ENCODE assay signal across 33 cellular contexts in genomic region chr1:227718932-227719331, GRCh38. TPM values are rescaled to one million over a fixed set of nuclear protein-coding genes. Genes with fewer than 3 reads are reported as not detected.
DNase-seq lines count a peak whose midpoint lies in the region; ATAC-seq, FAIRE-seq and TF ChIP-seq lines count a peak whose summit lies in the region.
"Had no signal": no experiment of that assay in that cellular context is flagged by ENCODE, and none has a peak within 500 bp of the region (broad histone marks: within the 10 kb centered on the region; RNA-seq: fewer than 3 reads in every experiment).

No MANE protein-coding gene starts in this region.

- POLR2A ChIA-PET in HEK293 (lab: Yijun Ruan, JAX) = no interaction called here
- POLR2A ChIA-PET in K562 (lab: Yijun Ruan, JAX) = no interaction called here

- in situ Hi-C loops in K562 (cut with MboI) = no loop called here

- H3K27ac ChIP-seq in HEK293 (ENCODE audit: extremely low read depth, low read depth, low read length) = no peak overlapping the region
- no peak overlapping the region for H3K27ac ChIP-seq in K562 (ENCODE audit: extremely low read depth, low read depth, low read length)
- no peak overlapping the region for H3K27ac ChIP-seq in esophagus muscularis mucosa (replicated peaks in 1 of 4)
- H3K27ac ChIP-seq: 22Rv1; A549; BLaER1; BLaER1 treated with 17β-estradiol and CSF1 and Interleukin-3, amounts not matched to agents 10 nM and 100 nM; C4-2B had no signal

- TF ChIP-seq CTCF in HEK293 (tag by site-specific recombination; IDR thresholded peaks at IDR 0.05) (no peak), K562 (IDR thresholded peaks at IDR 0.05 in 2 of 3, conservative IDR thresholded peaks at IDR 0.05 in 1 of 3; ENCODE audit: insufficient read depth in 2 of 3, low read depth in 1 of 3, low read length in 3 of 3) (no peak), esophagus muscularis mucosa (IDR thresholded peaks at IDR 0.05) (no peak)

- whole genome bisulfite sequencing in K562 (ENCODE audit: insufficient coverage, low coverage, missing lambda C conversion rate) = 0% methylated on average over 2 of the region's 2 CpGs
- 86% methylated on average over 2 of the region's 2 CpGs for WGBS in esophagus muscularis mucosa

- no peak for DNase-seq in K562 (ENCODE audit: extremely low read depth in 1 of 4, low spot score in 3 of 4)
- peak; percentile 50 for DNase-seq in esophagus muscularis mucosa (ENCODE audit: extremely low spot score)
- DNase-seq in activated CD4-positive, alpha-beta T cell treated with anti-CD3 and anti-CD28 coated beads for 4 hours = no peak
- DNase-seq: 8988T; ACHN; AML-193; BE2C; C1 segment of cervical spinal cord; Caco-2; Calu3; CD4-positive, alpha-beta memory T cell; CD4-positive, alpha-beta T cell; CD4-positive, CD25-positive, alpha-beta regulatory T cell; CD8-positive, alpha-beta memory T cell; CD8-positive, alpha-beta T cell; COR-L47; DMS 273 treated with DMSO at 0.1 percent for 48 hours; DMS153; DMS53; DMS79; DMS79 treated with DMSO at 0.1 percent for 48 hours; DND-41; EL had no signal

- H4K20me1 ChIP-seq in K562 (replicated peaks; ENCODE audit: control insufficient read depth, insufficient read depth, low read length) = no peaks in the 10 kb centered on the region
- H4K20me1 ChIP-seq: BLaER1; BLaER1 treated with 17β-estradiol and CSF1 and Interleukin-3, amounts not matched to agents 10 nM and 100 nM had no signal

- H3K4me1 ChIP-seq in HEK293 (ENCODE audit: control insufficient read depth, insufficient read depth, low read length) (no peaks in the 10 kb centered on the region), K562 (replicated peaks in 1 of 2; ENCODE audit: control insufficient read depth in 2 of 2, insufficient read depth in 2 of 2, low read length in 2 of 2) (no peaks in the 10 kb centered on the region), esophagus muscularis mucosa (no peaks in the 10 kb centered on the region)
- H3K4me1 ChIP-seq: A549; BE2C; BLaER1; BLaER1 treated with 17β-estradiol and CSF1 and Interleukin-3, amounts not matched to agents 10 nM and 100 nM; Caco-2 had no signal

- H3K36me3 ChIP-seq in HEK293 (ENCODE audit: control insufficient read depth in 2 of 2, insufficient read depth in 1 of 2, low read length in 2 of 2) (no peaks in the 10 kb centered on the region), K562 (ENCODE audit: control insufficient read depth, insufficient read depth, low read length) (no peaks in the 10 kb centered on the region), esophagus muscularis mucosa (no peaks in the 10 kb centered on the region)
- H3K36me3 ChIP-seq: BE2C, BLaER1 had no signal

- peaks cover 4% of the 10 kb centered on the region; the same call in 1 of the 2 replicates for H3K9me3 ChIP-seq in HEK293 (ENCODE audit: control insufficient read depth, insufficient read depth, low read depth, low read length)
- peaks cover 3% of the 10 kb centered on the region for H3K9me3 ChIP-seq in K562 (replicated peaks; ENCODE audit: control insufficient read depth, insufficient read depth, low read depth, low read length)
- peaks cover 0 to 64% (median 31%) of the 10 kb centered on the region in 4 donors for H3K9me3 ChIP-seq in esophagus muscularis mucosa

- no peak for FAIRE-seq in K562 (lab: Jason Lieb, UNC)
- FAIRE-seq: A204.1, A549, D721Med had no signal

- TF ChIP-seq POLR2A in K562 (conservative IDR thresholded peaks at IDR 0.05) = no peak
- TF ChIP-seq POLR2A in esophagus muscularis mucosa (IDR thresholded peaks at IDR 0.05; ENCODE audit: low read depth) = no peak

- ATAC-seq in K562 (no peak), GM21515 (IDR thresholded peaks at IDR 0.05; ENCODE audit: unreplicated experiment) (no peak), GM18520 (IDR thresholded peaks at IDR 0.05; ENCODE audit: unreplicated experiment) (no peak)
- ATAC-seq: A549; CD8-positive, alpha-beta T cell had no signal

- TF ChIP-seq EP300 in K562 (IDR thresholded peaks at IDR 0.05; ENCODE audit: low read length) (no peak), esophagus muscularis mucosa (IDR thresholded peaks at IDR 0.05) (no peak)

- TF ChIP-seq RAD21 in K562 (CRISPR knock-in tag; conservative IDR thresholded peaks at IDR 0.05 in 1 of 2, IDR thresholded peaks at IDR 0.05 in 1 of 2) = no peak

- H3K4me2 ChIP-seq in K562 (ENCODE audit: insufficient read depth, low read length) = no peak overlapping the region
- H3K4me2 ChIP-seq: A549; BLaER1; BLaER1 treated with 17β-estradiol and CSF1 and Interleukin-3, amounts not matched to agents 10 nM and 100 nM had no signal

- no peaks in the 10 kb centered on the region; a peak in 1 of 5 replicates for H3K27me3 ChIP-seq in K562 (ENCODE audit: control insufficient read depth in 2 of 2, insufficient read depth in 2 of 2, low read length in 2 of 2)
- H3K27me3 ChIP-seq in esophagus muscularis mucosa = no peaks in the 10 kb centered on the region
- H3K27me3 ChIP-seq: BLaER1; BLaER1 treated with 17β-estradiol and CSF1 and Interleukin-3, amounts not matched to agents 10 nM and 100 nM had no signal

- CTCF ChIA-PET in HEK293 (lab: Yijun Ruan, JAX) (no interaction called here), K562 (lab: Yijun Ruan, JAX; ENCODE audit: low intra/inter-chr PET ratio) (no interaction called here)

- no peak overlapping the region for H2AFZ ChIP-seq in K562 (ENCODE audit: low read depth, low read length)

- H3K79me2 ChIP-seq in K562 (ENCODE audit: control insufficient read depth, insufficient read depth, low read length) = no peaks in the 10 kb centered on the region

- H3K4me3 ChIP-seq in HEK293 (ENCODE audit: low read depth, low read length) = no peak overlapping the region
- H3K4me3 ChIP-seq in K562 = no peak overlapping the region
- no peak overlapping the region for H3K4me3 ChIP-seq in esophagus muscularis mucosa
- H3K4me3 ChIP-seq: A549; BLaER1; BLaER1 treated with 17β-estradiol and CSF1 and Interleukin-3, amounts not matched to agents 10 nM and 100 nM had no signal

- BruUV-seq in K562 (replicated peaks; lab: Mats Ljungman, UMichigan) = no TSS peak

- H3K9ac ChIP-seq in K562 (ENCODE audit: insufficient read depth in 1 of 2, low read depth in 2 of 2, low read length in 2 of 2) = no peak overlapping the region
- H3K9ac ChIP-seq: BLaER1; BLaER1 treated with 17β-estradiol and CSF1 and Interleukin-3, amounts not matched to agents 10 nM and 100 nM had no signal

- intact Hi-C loops in K562 (cut with micrococcal nuclease) = no loop called here
- intact Hi-C loops in esophagus muscularis mucosa (cut with DNase I) = no loop called here

- H3K9me1 ChIP-seq in K562 (ENCODE audit: control insufficient read depth, insufficient read depth, low read length) = no peaks in the 10 kb centered on the region

TF ChIP-seq in K562, 482 proteins besides CTCF, POLR2A, EP300 and RAD21 (continues in another document):
- TF ChIP-seq SAFB (IDR thresholded peaks at IDR 0.05; ENCODE audit: borderline replicate concordance, low read depth, low read length) (no peak), YY1 (IDR thresholded peaks at IDR 0.05; ENCODE audit: borderline replicate concordance in 1 of 3, control insufficient read depth in 1 of 3, extremely low read depth in 1 of 3, insufficient read depth in 3 of 3, insufficient read length in 1 of 3, insufficient replicate concordance in 2 of 3, low read depth in 1 of 3, low read length in 2 of 3) (no peak)

RNA-seq across cellular contexts. Expression of gene JMJD4, which starts 16.2 kb away (rescaled TPM):
- 49.8 and 198 TPM in 2 replicates for total RNA-seq in K562 (2011; cell fraction: chromatin; rRNA removed; ENCODE audit: low replicate concordance)
- total RNA-seq in K562 (2011; cell fraction: nucleolus; rRNA removed) = 191 and 200 TPM in 2 replicates
- total RNA-seq in K562 (2011; cell fraction: nucleoplasm; rRNA removed) = 67.6 and 91.5 TPM in 2 replicates
- total RNA-seq in K562 (2014; rRNA removed) = 39.6 and 52.8 TPM in 2 replicates
- 19.5 and 20.3 TPM in 2 replicates for total RNA-seq in K562 (2014; rRNA removed; fragmentation: Illumina TruSeq; extraction: Trizol)
- total RNA-seq in K562 (2015; rRNA removed; fragmentation: Illumina TruSeq; extraction: Trizol) = 30.3 and 33.9 TPM in 2 replicates
- total RNA-seq in K562 (2021) = 41.7 and 42.6 TPM in 2 replicates
- polyA plus RNA-seq in K562 (2011; rRNA removed) = 23.4 and 29.2 TPM in 2 replicates
- polyA plus RNA-seq in K562 (2011; cell fraction: cytosol; rRNA removed) = 30.5 and 75.3 TPM in 2 replicates
- 80.7 and 138 TPM in 2 replicates for polyA plus RNA-seq in K562 (2011; cell fraction: nucleus; rRNA removed)
- 22.6 and 23.5 TPM in 2 replicates for polyA plus RNA-seq in K562 (2012)
- 22.0 and 26.6 TPM in 2 replicates for polyA plus RNA-seq in K562 (2014; fragmentation: Illumina TruSeq; extraction: Trizol)
- polyA plus RNA-seq in K562 (2014; fragmentation: Nextera tagmentation; extraction: Ambion mirVana) = 1 to 10 TPM; 1.4 to 3.0 TPM
- 31.7 and 34.7 TPM in 2 replicates for polyA plus RNA-seq in K562 (2014; rRNA removed)
- polyA minus RNA-seq in K562 (2011; rRNA and poly(A)+ RNA removed) = 26.8 and 39.5 TPM in 2 replicates
- polyA minus RNA-seq in K562 (2011; cell fraction: cytosol; rRNA and poly(A)+ RNA removed) = 16.2 and 28.8 TPM in 2 replicates
- polyA minus RNA-seq in K562 (2011; cell fraction: nucleus; rRNA and poly(A)+ RNA removed) = 148 and 159 TPM in 2 replicates
- total RNA-seq in esophagus muscularis mucosa = 10 to 100 TPM; 10.8 to 18.4 (median 14.2) TPM

RNA-seq across cellular contexts. Expression of gene SNAP47, which starts 16.3 kb away (rescaled TPM):
- total RNA-seq in K562 (2011; cell fraction: chromatin; rRNA removed; ENCODE audit: low replicate concordance) = 76.1 and 128 TPM in 2 replicates
- 57.5 and 65.0 TPM in 2 replicates for total RNA-seq in K562 (2011; cell fraction: nucleolus; rRNA removed)
- 47.6 and 53.5 TPM in 2 replicates for total RNA-seq in K562 (2011; cell fraction: nucleoplasm; rRNA removed)
- total RNA-seq in K562 (2014; rRNA removed) (40.9 and 49.6 TPM in 2 replicates), K562 (2014; rRNA removed; fragmentation: Illumina TruSeq; extraction: Trizol) (30.7 and 32.7 TPM in 2 replicates), K562 (2015; rRNA removed; fragmentation: Illumina TruSeq; extraction: Trizol) (32.5 and 33.2 TPM in 2 replicates), K562 (2021) (37.3 and 41.3 TPM in 2 replicates), esophagus muscularis mucosa (10 to 100 TPM; 26.6 to 41.0 (median 38.8) TPM)
- polyA plus RNA-seq in K562 (2011; rRNA removed) (32.1 and 36.8 TPM in 2 replicates), K562 (2014; fragmentation: Illumina TruSeq; extraction: Trizol) (32.6 and 36.8 TPM in 2 replicates), K562 (2014; fragmentation: Nextera tagmentation; extraction: Ambion mirVana) (1 to 10 TPM; 2.5 to 4.4 TPM), K562 (2014; rRNA removed) (24.9 and 33.0 TPM in 2 replicates)
- polyA plus RNA-seq in K562 (2011; cell fraction: cytosol; rRNA removed) = 38.5 and 42.9 TPM in 2 replicates
- polyA plus RNA-seq in K562 (2011; cell fraction: nucleus; rRNA removed) = 32.8 and 52.6 TPM in 2 replicates
- polyA plus RNA-seq in K562 (2012) = 28.7 and 32.4 TPM in 2 replicates
- 33.3 and 35.8 TPM in 2 replicates for polyA minus RNA-seq in K562 (2011; rRNA and poly(A)+ RNA removed)
- polyA minus RNA-seq in K562 (2011; cell fraction: cytosol; rRNA and poly(A)+ RNA removed) = 21.2 TPM in 2 replicates
- polyA minus RNA-seq in K562 (2011; cell fraction: nucleus; rRNA and poly(A)+ RNA removed) = 38.6 and 53.3 TPM in 2 replicates

Comparison
In these comparisons a context has a peak if more than half of its experiments do, and no peak if none do; other contexts are left out.
1. Of the 44 proteins assayed by ChIP-seq in both K562 and HEK293: peak only in K562: TRIM28; only in HEK293: none; in both: none; in neither: 42; mixed calls (peak in some experiments, not most) for 1.